Comparison of ENCODE assay signal across 1 cellular context in the genomic region with DNA sequence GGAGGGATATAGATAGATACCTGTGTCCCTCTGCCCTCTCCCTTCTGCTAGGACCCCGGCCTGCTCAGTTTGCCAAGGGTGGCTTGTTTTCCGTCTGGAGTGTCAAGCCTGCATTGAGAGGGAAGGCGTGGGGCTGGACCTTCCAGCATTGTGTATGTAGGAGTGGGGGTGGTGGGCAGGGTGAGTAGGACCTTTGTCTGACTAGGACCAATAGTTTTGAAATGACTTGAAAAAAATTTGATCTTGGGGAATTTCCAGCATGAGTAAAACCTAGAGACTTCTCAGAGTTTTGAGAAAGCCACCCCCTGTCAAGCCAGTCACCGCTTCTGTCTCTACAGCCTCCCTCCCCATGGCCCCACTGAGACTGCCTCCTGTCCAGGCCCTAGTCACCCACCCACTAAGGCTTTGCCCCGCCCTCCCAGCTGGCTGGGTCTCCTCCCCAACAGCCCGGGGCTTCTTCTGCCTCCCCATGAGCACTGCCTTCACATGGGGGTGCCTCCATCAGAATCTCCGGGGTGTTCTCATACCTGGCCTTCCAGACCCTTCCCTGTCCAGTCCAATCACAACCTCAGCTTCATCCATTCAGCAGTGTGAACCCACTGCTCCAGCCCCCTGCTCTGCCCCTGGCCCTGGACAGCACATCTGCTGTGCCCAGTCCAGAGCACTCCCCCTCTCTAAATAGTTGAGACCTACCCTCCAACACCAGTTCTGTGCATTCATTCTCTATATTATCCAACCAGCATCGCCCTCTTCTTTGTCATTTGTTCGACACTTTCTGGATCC.
TF ChIP-seq lines count a peak whose summit lies in the region.

No MANE protein-coding gene starts in this region.

TF ChIP-seq in IMR-90, 13 proteins besides CTCF, POLR2A, EP300 and RAD21 (continued from another document):
- TF ChIP-seq, protein P1, sequence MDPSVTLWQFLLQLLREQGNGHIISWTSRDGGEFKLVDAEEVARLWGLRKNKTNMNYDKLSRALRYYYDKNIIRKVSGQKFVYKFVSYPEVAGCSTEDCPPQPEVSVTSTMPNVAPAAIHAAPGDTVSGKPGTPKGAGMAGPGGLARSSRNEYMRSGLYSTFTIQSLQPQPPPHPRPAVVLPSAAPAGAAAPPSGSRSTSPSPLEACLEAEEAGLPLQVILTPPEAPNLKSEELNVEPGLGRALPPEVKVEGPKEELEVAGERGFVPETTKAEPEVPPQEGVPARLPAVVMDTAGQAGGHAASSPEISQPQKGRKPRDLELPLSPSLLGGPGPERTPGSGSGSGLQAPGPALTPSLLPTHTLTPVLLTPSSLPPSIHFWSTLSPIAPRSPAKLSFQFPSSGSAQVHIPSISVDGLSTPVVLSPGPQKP (IDR thresholded peaks at IDR 0.05; ENCODE audit: borderline replicate concordance, low read depth, low read length): no peak
